ENCODE assay signal across 9 cellular contexts in the genomic region with DNA sequence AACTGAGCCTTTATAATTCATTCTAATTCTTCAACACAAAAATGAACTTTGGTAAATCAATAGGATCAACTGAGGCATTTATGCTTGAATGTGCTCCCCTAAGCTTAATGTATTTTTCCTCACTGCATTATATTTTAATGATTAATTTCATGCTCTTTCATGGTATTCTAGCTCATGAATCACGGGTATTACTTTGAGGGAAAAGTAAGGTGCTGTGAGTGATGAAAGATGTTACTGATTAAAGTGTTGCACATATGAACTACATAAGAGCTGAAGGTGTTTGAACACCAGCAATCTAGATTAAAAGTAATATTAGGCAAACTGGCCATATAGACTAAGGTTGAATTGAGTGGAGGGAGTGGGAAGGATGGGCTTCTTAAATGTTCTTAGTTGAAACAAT. TPM values are rescaled to one million over a fixed set of nuclear protein-coding genes. Genes with fewer than 3 reads are reported as not detected.
A peak's percentile ranks its signal among the peaks of the same experiment; 100 is the strongest.
DNase-seq lines count a peak whose midpoint lies in the region; ATAC-seq, FAIRE-seq and TF ChIP-seq lines count a peak whose summit lies in the region.
"Had no signal": no experiment of that assay in that cellular context is flagged by ENCODE, and none has a peak within 500 bp of the region (broad histone marks: within the 10 kb centered on the region; RNA-seq: fewer than 3 reads in every experiment).

No MANE protein-coding gene starts in this region.

- H3K4me1 Mint-ChIP-seq in MCF 10A (ENCODE audit: insufficient read depth, unreplicated experiment) = peaks cover 43% of the 10 kb centered on the region
- peaks cover 38 to 56% of the 10 kb centered on the region in 2 donors for H3K4me1 Mint-ChIP-seq in natural killer cell treated with Interleukin-12 subunit alpha and Interleukin-12 subunit beta and Interleukin-15 and Interleukin-18, amount 100 ng/mL, for 72 hours (ENCODE audit: low read depth in 2 of 2)

- no peak overlapping the region for H2BK5ac ChIP-seq in IMR-90 (ENCODE audit: low read depth, low read length, poor library complexity, severe bottlenecking)

- 0 out of 2 replicates have a peak, but pooled peaks cover 2% of the 10 kb centered on the region for H3K4me1 ChIP-seq in IMR-90 (ENCODE audit: control insufficient read depth, insufficient read depth, low read length)

- no peak overlapping the region for H2AFZ ChIP-seq in IMR-90 (replicated peaks; ENCODE audit: low read length, poor library complexity)

- no peak overlapping the region for H3K56ac ChIP-seq in IMR-90 (ENCODE audit: extremely low read depth, insufficient read depth, low read length)

- no peak overlapping the region; the same call in 1 of the 2 replicates for H3K18ac ChIP-seq in IMR-90 (ENCODE audit: low read depth, low read length)

- H3K14ac ChIP-seq in IMR-90 (replicated peaks; ENCODE audit: low read depth, low read length) = peak overlapping the region; percentile 16; the same call in 1 of the 2 replicates

- H2AK5ac ChIP-seq in IMR-90 (ENCODE audit: low read depth, low read length) = no peak overlapping the region

- in situ Hi-C loops in IMR-90 (cut with MboI; ENCODE audit: low sequenced_read_pairs) = loop anchor here (10.0 kb wide), 1 partner anchor 126 kb away; no protein-coding TSS in a partner anchor

- TF ChIP-seq CTCF in AG04450 (IDR thresholded peaks at IDR 0.05; ENCODE audit: low read depth, low read length) (no peak), IMR-90 (conservative IDR thresholded peaks at IDR 0.05; ENCODE audit: low read depth, low read length) (no peak), MCF 10A (IDR thresholded peaks at IDR 0.05; ENCODE audit: unreplicated experiment) (no peak)

- H3K9me3 ChIP-seq in AG04450 (ENCODE audit: control insufficient read depth, insufficient read depth, low read length) (no peaks in the 10 kb centered on the region), IMR-90 (ENCODE audit: control insufficient read depth, insufficient read depth, low read length) (no peaks in the 10 kb centered on the region)

- no CpG with 5 or more reads among the region's 1 CpG for WGBS in IMR-90 (ENCODE audit: extremely low coverage in 2 of 2, insufficient read length in 1 of 2), 2 experiments

- BruUV-seq in IMR-90 (replicated peaks; lab: Mats Ljungman, UMichigan) = TSS peak; percentile 62
- no TSS peak for BruUV-seq in MCF 10A (replicated peaks; lab: Mats Ljungman, UMichigan)

- DNase-seq in AG04450 (ENCODE audit: low read depth, low spot score) (no peak), IMR-90 (no peak), MCF 10A (ENCODE audit: unreplicated experiment) (no peak), NCI-H1105 (lab: John Stamatoyannopoulos, UW) (no peak), foreskin melanocyte (no peak), GM12891 (ENCODE audit: insufficient read length, low spot score) (no peak)
- no peak for DNase-seq in natural killer cell treated with Interleukin-12 subunit alpha and Interleukin-12 subunit beta and Interleukin-15 and Interleukin-18, amount 100 ng/mL, for 72 hours (ENCODE audit: low spot score)

- ATAC-seq in IMR-90 (ENCODE audit: low read depth) (no peak), HG02610 (IDR thresholded peaks at IDR 0.05; ENCODE audit: unreplicated experiment) (no peak)
- no peak for ATAC-seq in natural killer cell treated with Interleukin-12 subunit alpha and Interleukin-12 subunit beta and Interleukin-15 and Interleukin-18, amount 100 ng/mL, for 72 hours

- no peak for FAIRE-seq in GM12891 (lab: Jason Lieb, UNC)

- H3K4me3 Mint-ChIP-seq in MCF 10A (ENCODE audit: unreplicated experiment) = peak overlapping the region; percentile 98
- peak overlapping the region; percentile 95 for H3K4me3 Mint-ChIP-seq in natural killer cell treated with Interleukin-12 subunit alpha and Interleukin-12 subunit beta and Interleukin-15 and Interleukin-18, amount 100 ng/mL, for 72 hours

- peak overlapping the region; percentile 97 for H3K4me3 ChIP-seq in AG04450 (ENCODE audit: low read depth, low read length)
- peak overlapping the region; percentile 26; the same call in 1 of the 2 replicates for H3K4me3 ChIP-seq in IMR-90 (ENCODE audit: insufficient read depth, low read depth, low read length)

- H4K20me1 ChIP-seq in IMR-90 (ENCODE audit: insufficient read depth, low read length) = no peaks in the 10 kb centered on the region; the same call in 1 of the 2 replicates

- peaks cover 4 to 14% of the 10 kb centered on the region in 2 experiments for H3K79me1 ChIP-seq in IMR-90 (ENCODE audit: low read depth in 1 of 2, low read length in 2 of 2)

- H4K8ac ChIP-seq in IMR-90 (ENCODE audit: low read depth in 2 of 2, low read length in 2 of 2) = no peak overlapping the region

- TF ChIP-seq RAD21 in IMR-90 (IDR thresholded peaks at IDR 0.05; ENCODE audit: low read length) = no peak

- H3K27me3 Mint-ChIP-seq in MCF 10A (ENCODE audit: insufficient read depth, unreplicated experiment) = no peaks in the 10 kb centered on the region
- H3K27me3 Mint-ChIP-seq in natural killer cell treated with Interleukin-12 subunit alpha and Interleukin-12 subunit beta and Interleukin-15 and Interleukin-18, amount 100 ng/mL, for 72 hours = no peaks in the 10 kb centered on the region

- CTCF ChIA-PET in AG04450 (lab: Charles Lee) (interaction anchor here (1.5 to 1.6 kb wide), 2 partner anchors 135 to 549 kb away, joined by 5 to 8 read pairs; no protein-coding TSS in a partner anchor), IMR-90 (lab: Yijun Ruan, JAX) (interaction anchor here (0.8 kb wide), 1 partner anchor 337 kb away, joined by 4 read pairs; no protein-coding TSS in a partner anchor), MCF 10A (lab: Yijun Ruan, JAX) (interaction anchor here (0.9 to 2.4 kb wide), 4 partner anchors 13 to 123 kb away, joined by 3 to 20 read pairs (median 6); no protein-coding TSS in a partner anchor)

- no peaks in the 10 kb centered on the region for H3K36me3 ChIP-seq in IMR-90 (ENCODE audit: control insufficient read depth, insufficient read depth, low read length)

- no peak overlapping the region for H2BK120ac ChIP-seq in IMR-90 (ENCODE audit: low read depth, low read length)

- H3K9ac ChIP-seq in IMR-90 (ENCODE audit: low read depth, low read length) = no peak overlapping the region

- dilution Hi-C loops in IMR-90 (cut with HindIII; ENCODE audit: low sequenced_read_pairs, unreplicated experiment) = no loop called here

- H3K36me3 Mint-ChIP-seq in MCF 10A (ENCODE audit: insufficient read depth, unreplicated experiment) = peaks cover 6% of the 10 kb centered on the region
- no peaks in the 10 kb centered on the region for H3K36me3 Mint-ChIP-seq in natural killer cell treated with Interleukin-12 subunit alpha and Interleukin-12 subunit beta and Interleukin-15 and Interleukin-18, amount 100 ng/mL, for 72 hours

- H2AK9ac ChIP-seq in IMR-90 (replicated peaks; ENCODE audit: low read depth, low read length, poor library complexity) = no peak overlapping the region

- POLR2A ChIA-PET in AG04450 (lab: Yijun Ruan, JAX) = no interaction called here
- POLR2A ChIA-PET in IMR-90 (lab: Charles Lee; ENCODE audit: unreplicated experiment) = no interaction called here
- POLR2A ChIA-PET in MCF 10A (lab: Yijun Ruan, JAX) = interaction anchor here (0.8 to 8.8 kb wide), 15 partner anchors 14 to 1180 kb away, joined by 3 to 377 read pairs (median 6); no protein-coding TSS in a partner anchor

- H3K27ac ChIP-seq in AG04450 (ENCODE audit: low read depth, low read length) = no peak overlapping the region
- no peak overlapping the region for H3K27ac ChIP-seq in IMR-90 (ENCODE audit: insufficient read depth, low read length)

- no peak overlapping the region for H3K23ac ChIP-seq in IMR-90 (ENCODE audit: low read depth, low read length)

- H4K91ac ChIP-seq in IMR-90 (ENCODE audit: insufficient read depth, low read depth, low read length) = no peak overlapping the region

- no peaks in the 10 kb centered on the region for H3K27me3 ChIP-seq in AG04450 (ENCODE audit: control insufficient read depth, insufficient read depth, low read length)
- no peaks in the 10 kb centered on the region for H3K27me3 ChIP-seq in IMR-90 (ENCODE audit: control insufficient read depth, insufficient read depth, low read length)

- H2BK20ac ChIP-seq in IMR-90 (ENCODE audit: low read depth, low read length) = no peak overlapping the region

- H3K4ac ChIP-seq in IMR-90 (ENCODE audit: low read depth, low read length) = no peak overlapping the region

- intact Hi-C loops in IMR-90 (cut with micrococcal nuclease) = no loop called here
- intact Hi-C loops in MCF 10A (cut with micrococcal nuclease) = loop anchor here (2.0 to 5.0 kb wide), 3 partner anchors 47 to 250 kb away; no protein-coding TSS in a partner anchor

- peak overlapping the region; percentile 9; the same call in 1 of the 2 replicates for H4K5ac ChIP-seq in IMR-90 (ENCODE audit: low read depth, low read length)

- peaks cover 8% of the 10 kb centered on the region for H3K9me3 Mint-ChIP-seq in MCF 10A (ENCODE audit: unreplicated experiment)
- H3K9me3 Mint-ChIP-seq in natural killer cell treated with Interleukin-12 subunit alpha and Interleukin-12 subunit beta and Interleukin-15 and Interleukin-18, amount 100 ng/mL, for 72 hours = peaks cover 3% of the 10 kb centered on the region

- H2BK15ac ChIP-seq in IMR-90 (ENCODE audit: low read depth, low read length) = no peak overlapping the region

- no peaks in the 10 kb centered on the region for H3K9me1 ChIP-seq in IMR-90 (ENCODE audit: insufficient read depth, low read length)

- TF ChIP-seq POLR2A in IMR-90 (IDR thresholded peaks at IDR 0.05; ENCODE audit: low read depth, low read length) (no peak), GM12891 (IDR thresholded peaks at IDR 0.05; ENCODE audit: low read depth, low read length) (no peak)

- peak overlapping the region; percentile 97; the same call in 1 of the 2 replicates for H3K4me2 ChIP-seq in IMR-90 (ENCODE audit: low read depth, low read length)

- H3K27ac Mint-ChIP-seq in MCF 10A (ENCODE audit: low read depth, unreplicated experiment) = peak overlapping the region; percentile 89
- peak overlapping the region; percentile 83 to 97 for H3K27ac Mint-ChIP-seq in natural killer cell treated with Interleukin-12 subunit alpha and Interleukin-12 subunit beta and Interleukin-15 and Interleukin-18, amount 100 ng/mL, for 72 hours

TF ChIP-seq in IMR-90, 13 proteins besides CTCF, POLR2A, EP300 and RAD21:
- TF ChIP-seq SMC3 (IDR thresholded peaks at IDR 0.05; ENCODE audit: low read depth, low read length) = no peak

TF ChIP-seq in GM12891, 5 proteins besides CTCF, POLR2A, EP300 and RAD21:
- no peak for TF ChIP-seq PAX5 (IDR thresholded peaks at IDR 0.05; ENCODE audit: insufficient read depth, low read length, severe bottlenecking)
- TF ChIP-seq POLR2AphosphoS5 (IDR thresholded peaks at IDR 0.05; ENCODE audit: low read depth, low read length) = no peak
- TF ChIP-seq POU2F2 (IDR thresholded peaks at IDR 0.05; ENCODE audit: low read depth, low read length) = no peak
- TF ChIP-seq SPI1 (IDR thresholded peaks at IDR 0.05; ENCODE audit: low read depth, low read length) = no peak
- no peak for TF ChIP-seq TAF1 (IDR thresholded peaks at IDR 0.05; ENCODE audit: low read depth, low read length)
TF ChIP-seq in GM12891: peak in this region for 0.

RNA-seq across cellular contexts. Expression of gene DPYD, which starts 1.9 kb away (rescaled TPM):
- polyA plus RNA-seq in AG04450 (2011; rRNA removed) (17.8 and 21.4 TPM in 2 replicates), IMR-90 (2012; rRNA removed) (7.2 and 9.3 TPM in 2 replicates)
- 48.6 and 59.7 TPM in 2 replicates for polyA minus RNA-seq in AG04450 (2011; rRNA and poly(A)+ RNA removed)
- total RNA-seq in IMR-90 (2012; rRNA removed) (47.3 and 58.3 TPM in 2 replicates), MCF 10A (2022) (37.4 and 48.2 TPM in 2 replicates)
- polyA plus RNA-seq in IMR-90 (2012; cell fraction: cytosol; rRNA removed) = 2.6 and 4.4 TPM in 2 replicates
- polyA plus RNA-seq in IMR-90 (2012; cell fraction: nucleus; rRNA removed; ENCODE audit: low replicate concordance) = 1.5 and 8.5 TPM in 2 replicates
- total RNA-seq in natural killer cell treated with Interleukin-12 subunit alpha and Interleukin-12 subunit beta and Interleukin-15 and Interleukin-18, amount 100 ng/mL, for 72 hours = 10 to 100 TPM; 33.9 to 34.8 TPM
- polyA plus RNA-seq in GM12891 (2012; ENCODE audit: low read depth, missing spikeins) = 1.8 TPM
- total RNA-seq: SK-MEL-5 had no signal
